Comparison of ENCODE assay signal across 8 cellular contexts in the genomic region with DNA sequence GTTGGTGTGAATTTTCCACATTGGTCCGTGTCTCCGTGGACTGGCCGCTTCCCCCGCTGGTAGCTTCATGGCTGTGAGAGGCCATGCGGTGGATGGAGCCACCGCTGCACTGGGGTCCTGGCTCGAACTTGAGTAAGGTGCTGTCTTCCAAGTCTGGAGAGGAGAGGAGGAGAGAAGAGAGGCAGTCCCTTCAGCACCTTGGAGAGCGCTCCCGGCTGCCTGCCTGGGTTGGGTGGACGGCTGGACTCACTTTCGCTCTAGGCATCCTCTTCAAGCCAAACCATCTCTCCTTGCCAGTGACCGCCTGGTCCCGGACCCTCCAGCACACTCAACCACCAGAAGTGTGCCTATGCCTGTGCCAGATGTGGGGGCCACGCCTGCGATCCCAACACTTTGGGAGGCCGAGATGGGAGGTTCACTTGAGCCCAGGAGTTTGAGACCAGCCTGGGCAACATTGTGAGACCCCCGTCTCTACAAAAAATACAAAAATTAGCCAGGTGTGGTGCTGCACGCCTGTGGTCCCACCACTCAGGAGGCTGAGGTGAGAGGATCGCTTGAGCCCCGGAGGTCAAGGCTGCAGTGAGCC. TPM values are rescaled to one million over a fixed set of nuclear protein-coding genes. Genes with fewer than 3 reads are reported as not detected.
DNase-seq lines count a peak whose midpoint lies in the region; ATAC-seq and TF ChIP-seq lines count a peak whose summit lies in the region.

No MANE protein-coding gene starts in this region.

- H3K27me3 Mint-ChIP-seq in CD4-positive, CD25-positive, alpha-beta regulatory T cell = peaks cover 40% of the 10 kb centered on the region

- H3K9me3 ChIP-seq in CD4-positive, CD25-positive, alpha-beta regulatory T cell (ENCODE audit: control insufficient read depth in 2 of 2, low read length in 2 of 2) = no peaks in the 10 kb centered on the region
- no peaks in the 10 kb centered on the region for H3K9me3 ChIP-seq in cardiac muscle cell (ENCODE audit: low read depth)

- TF ChIP-seq CTCF in cardiac muscle cell (IDR thresholded peaks at IDR 0.05; ENCODE audit: low read depth, low read length) = no peak

- H3K4me1 ChIP-seq in CD4-positive, CD25-positive, alpha-beta regulatory T cell (ENCODE audit: control insufficient read depth, insufficient read depth, low read length, poor library complexity, severe bottlenecking) = peaks cover 4% of the 10 kb centered on the region
- peaks cover 9% of the 10 kb centered on the region for H3K4me1 ChIP-seq in cardiac muscle cell (ENCODE audit: low read depth)

- peaks cover 0 to 3% (median 0%) of the 10 kb centered on the region in 7 donors for H3K9me3 Mint-ChIP-seq in CD4-positive, CD25-positive, alpha-beta regulatory T cell

- H3K36me3 ChIP-seq in CD4-positive, CD25-positive, alpha-beta regulatory T cell (ENCODE audit: control insufficient read depth, insufficient read depth, low read length) = no peaks in the 10 kb centered on the region
- no peaks in the 10 kb centered on the region for H3K36me3 ChIP-seq in cardiac muscle cell

- H3K27ac Mint-ChIP-seq in CD4-positive, CD25-positive, alpha-beta regulatory T cell = no peak overlapping the region

- peaks cover 0 to 8% (median 3%) of the 10 kb centered on the region in 4 donors for H3K4me1 Mint-ChIP-seq in CD4-positive, CD25-positive, alpha-beta regulatory T cell

- peak in 2 of 3 donors; percentile 25 to 28 for DNase-seq in CD4-positive, CD25-positive, alpha-beta regulatory T cell
- peak; percentile 47 to 66 for DNase-seq in Kasumi-1 (lab: John Stamatoyannopoulos, UW)
- DNase-seq in activated CD8-positive, alpha-beta memory T cell treated with anti-CD3 and anti-CD28 coated beads, Interleukin-2, amount 50 U/mL, for 48 hours = peak; percentile 79
- peak; percentile 74 to 88 for DNase-seq in cardiac muscle cell (ENCODE audit: low read depth in 1 of 2, low spot score in 1 of 2)
- DNase-seq in stimulated activated CD4-positive, alpha-beta T cell treated with anti-CD3 and anti-CD28 coated beads, Interleukin-12 subunit alpha, Interleukin-12 subunit beta, amount 100 ng/mL, for 48 hours (ENCODE audit: low read depth in 2 of 3, low spot score in 1 of 3) = peak; percentile 14 to 19 (median 17)
- DNase-seq in NCI-H1105 treated with DMSO at 0.1 percent for 48 hours (lab: John Stamatoyannopoulos, UW) = no peak

- H3K36me3 Mint-ChIP-seq in CD4-positive, CD25-positive, alpha-beta regulatory T cell = no peaks in the 10 kb centered on the region

- no peak for ATAC-seq in CD4-positive, CD25-positive, alpha-beta regulatory T cell (ENCODE audit: low read depth in 2 of 2)
- ATAC-seq in HG03457 (IDR thresholded peaks at IDR 0.05; ENCODE audit: unreplicated experiment) (no peak), GM18909 (IDR thresholded peaks at IDR 0.05; ENCODE audit: poor library complexity, unreplicated experiment) (no peak)

- no peak overlapping the region for H3K4me3 ChIP-seq in CD4-positive, CD25-positive, alpha-beta regulatory T cell (ENCODE audit: low read depth, low read length)
- H3K4me3 ChIP-seq in cardiac muscle cell = no peak overlapping the region

- H3K4me3 Mint-ChIP-seq in CD4-positive, CD25-positive, alpha-beta regulatory T cell = no peak overlapping the region

- no peak overlapping the region for H3K27ac ChIP-seq in CD4-positive, CD25-positive, alpha-beta regulatory T cell (ENCODE audit: insufficient read depth, low read length, poor library complexity, severe bottlenecking)
- no peak overlapping the region for H3K27ac ChIP-seq in cardiac muscle cell

- peaks cover 7% of the 10 kb centered on the region for H3K27me3 ChIP-seq in CD4-positive, CD25-positive, alpha-beta regulatory T cell (ENCODE audit: control insufficient read depth, insufficient read depth, low read length)
- peaks cover 25% of the 10 kb centered on the region for H3K27me3 ChIP-seq in cardiac muscle cell

RNA-seq across cellular contexts. Expression of a gene that starts 6.2 kb away (rescaled TPM):
- not detected for total RNA-seq in CD4-positive, CD25-positive, alpha-beta regulatory T cell
- polyA plus RNA-seq in CD4-positive, CD25-positive, alpha-beta regulatory T cell = not detected
- 33.9 and 39.3 TPM in 2 replicates for total RNA-seq in cardiac muscle cell
- 8.0 and 15.5 TPM in 2 replicates for polyA plus RNA-seq in cardiac muscle cell

Comparison
In these comparisons a context has a peak if more than half of its experiments do, and no peak if none do; other contexts are left out.
1. RNA of a gene that starts 6.2 kb away (total RNA-seq): 33.9 to 39.3 TPM in cardiac muscle cell; not detected in CD4-positive, CD25-positive, alpha-beta regulatory T cell (single experiment); every median in the first group is over 10 times any median in the second.